In the genomic region with DNA sequence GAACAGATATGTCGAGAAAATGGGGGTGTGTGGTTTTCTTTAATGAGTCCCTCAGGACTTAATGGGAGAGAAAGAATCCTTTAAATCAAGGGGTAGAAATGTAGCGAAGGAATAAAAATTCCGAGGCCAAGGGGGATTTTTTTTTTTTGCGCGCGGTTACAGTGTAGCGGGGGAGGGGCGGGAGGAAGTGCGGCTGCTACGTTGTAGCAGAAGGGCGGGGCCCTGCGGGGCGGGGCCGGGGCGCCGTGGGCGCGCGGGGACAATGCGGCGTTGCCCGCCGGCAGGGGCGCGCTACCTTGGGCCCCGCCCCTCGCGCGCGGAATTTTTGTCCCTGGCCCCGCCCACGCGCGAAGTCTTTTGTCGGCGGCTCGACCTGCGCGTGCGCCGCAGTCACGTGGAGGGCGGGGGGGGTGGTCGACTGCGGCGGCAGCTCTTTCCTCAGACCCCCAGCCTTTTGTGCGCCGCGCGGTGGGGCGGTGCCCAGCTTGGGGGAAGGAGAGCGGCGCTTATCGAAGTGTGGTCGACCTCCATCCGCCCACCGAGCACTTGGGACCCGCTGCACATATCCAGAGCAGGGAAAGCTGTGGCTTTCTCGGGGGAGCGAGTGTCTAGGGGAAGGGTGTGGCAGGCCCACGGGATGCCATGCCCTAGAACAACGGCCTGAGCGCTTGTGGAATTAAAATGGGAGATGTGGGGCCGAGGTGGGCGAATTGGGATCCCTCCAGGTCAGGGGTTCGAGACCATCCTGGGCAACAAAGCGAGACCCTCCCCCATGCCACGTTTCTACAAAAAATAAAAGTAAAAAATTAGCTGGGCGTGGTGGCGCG, we compare ENCODE assay signal across 8 cellular contexts. TPM values are rescaled to one million over a fixed set of nuclear protein-coding genes. Genes with fewer than 3 reads are reported as not detected.
DNase-seq lines count a peak whose midpoint lies in the region; ATAC-seq and TF ChIP-seq lines count a peak whose summit lies in the region.

No MANE protein-coding gene starts in this region.

- H3K79me2 ChIP-seq in SK-N-SH (ENCODE audit: insufficient read depth) (peaks cover 76% of the 10 kb centered on the region), osteoblast (ENCODE audit: insufficient read depth, low read length) (peaks cover 69% of the 10 kb centered on the region)

- H3K27me3 Mint-ChIP-seq in activated naive CD4-positive, alpha-beta T cell treated with anti-CD3 and anti-CD28 coated beads, Interleukin-2, amount 50 U/mL, for 24 hours: no peaks in the 10 kb centered on the region

- POLR2A ChIA-PET in SK-N-SH (lab: Yijun Ruan, JAX): interaction anchor here (0.6 to 2.9 kb wide), 12 partner anchors 11 to 160 kb away, joined by 3 to 24 read pairs (median 4); partner anchors contain the start of genes FLOT1, MRPS18B, NRM and PPP1R10

- peaks cover 55% of the 10 kb centered on the region for H3K4me1 Mint-ChIP-seq in activated naive CD4-positive, alpha-beta T cell treated with anti-CD3 and anti-CD28 coated beads, Interleukin-2, amount 50 U/mL, for 24 hours

- WGBS in SK-N-SH (ENCODE audit: low lambda C conversion rate): 2% methylated on average over 30 of the region's 71 CpGs

- TF ChIP-seq CTCF in SK-N-SH (IDR thresholded peaks at IDR 0.05) (peak; percentile 35), osteoblast (IDR thresholded peaks at IDR 0.05; ENCODE audit: extremely low read depth, low read depth, low read length) (no peak)

- H3K27ac Mint-ChIP-seq in activated naive CD4-positive, alpha-beta T cell treated with anti-CD3 and anti-CD28 coated beads, Interleukin-2, amount 50 U/mL, for 24 hours: peak overlapping the region; percentile 95

- peaks cover 49 to 51% (median 50%) of the 10 kb centered on the region in 11 experiments for H4K20me1 ChIP-seq in BLaER1 treated with 17β-estradiol and CSF1 and Interleukin-3, amounts not matched to agents 10 nM and 100 nM
- peaks cover 47% of the 10 kb centered on the region for H4K20me1 ChIP-seq in SK-N-SH (ENCODE audit: insufficient read depth)
- H4K20me1 ChIP-seq in osteoblast (ENCODE audit: insufficient read depth, low read length): peaks cover 41% of the 10 kb centered on the region

- H3K9me3 ChIP-seq in BLaER1 treated with 17β-estradiol and CSF1 and Interleukin-3, amounts not matched to agents 10 nM and 100 nM (replicated peaks in 1 of 11): no peaks in the 10 kb centered on the region; a peak in 1 of 22 replicates
- H3K9me3 ChIP-seq in SK-N-SH: no peaks in the 10 kb centered on the region; the same call in 1 of the 2 replicates
- no peaks in the 10 kb centered on the region for H3K9me3 ChIP-seq in osteoblast (ENCODE audit: low read depth, low read length)

- TF ChIP-seq RAD21 in SK-N-SH (IDR thresholded peaks at IDR 0.05; ENCODE audit: low read length): no peak

- H3K4me1 ChIP-seq in BLaER1 treated with 17β-estradiol and CSF1 and Interleukin-3, amounts not matched to agents 10 nM and 100 nM: peaks cover 53 to 58% (median 56%) of the 10 kb centered on the region in 10 experiments
- H3K4me1 ChIP-seq in SK-N-SH (ENCODE audit: control insufficient read depth in 1 of 2, insufficient read depth in 2 of 2, low read depth in 1 of 2, low read length in 1 of 2) (peaks cover 32 to 43% of the 10 kb centered on the region in 2 experiments), osteoblast (ENCODE audit: insufficient read depth, low read length) (peaks cover 52% of the 10 kb centered on the region)

- no peaks in the 10 kb centered on the region for H3K27me3 ChIP-seq in BLaER1 treated with 17β-estradiol and CSF1 and Interleukin-3, amounts not matched to agents 10 nM and 100 nM
- H3K27me3 ChIP-seq in SK-N-SH (ENCODE audit: insufficient read depth) (no peaks in the 10 kb centered on the region), osteoblast (ENCODE audit: insufficient read depth, low read length) (no peaks in the 10 kb centered on the region)

- H3F3A ChIP-seq in SK-N-SH (replicated peaks; ENCODE audit: insufficient read depth): peaks cover 63% of the 10 kb centered on the region

- H3K4me2 ChIP-seq in BLaER1 treated with 17β-estradiol and CSF1 and Interleukin-3, amounts not matched to agents 10 nM and 100 nM: peak overlapping the region; percentile 76 to 96 (median 90)
- H3K4me2 ChIP-seq in SK-N-SH (peak overlapping the region; percentile 91), osteoblast (ENCODE audit: insufficient read depth, low read length) (peak overlapping the region; percentile 93)

- no peaks in the 10 kb centered on the region for H3K9me3 Mint-ChIP-seq in activated naive CD4-positive, alpha-beta T cell treated with anti-CD3 and anti-CD28 coated beads, Interleukin-2, amount 50 U/mL, for 24 hours

- CTCF ChIA-PET in SK-N-SH (lab: Yijun Ruan, JAX): interaction anchor here (0.8 to 42.4 kb wide), 23 partner anchors 8 to 177 kb away, joined by 3 to 838 read pairs (median 6); partner anchors contain the start of genes DHX16, FLOT1, NRM and PPP1R18

- H3K9me2 ChIP-seq in SK-N-SH: no peaks in the 10 kb centered on the region

- TF ChIP-seq EP300 in SK-N-SH (IDR thresholded peaks at IDR 0.05; ENCODE audit: borderline replicate concordance in 1 of 2, low read depth in 1 of 2, low read length in 1 of 2): no peak; a peak in 1 of 4 replicates

- DNase-seq in NCI-H1092 (lab: John Stamatoyannopoulos, UW) (peak; percentile 84), SK-N-SH (peak; percentile 91), glomerular visceral epithelial cell (ENCODE audit: extremely low spot score) (peak; percentile 95), osteoblast (ENCODE audit: insufficient read length, low spot score, missing footprints) (peak; percentile 96)

- peak overlapping the region; percentile 79 to 100 (median 98) for H3K27ac ChIP-seq in BLaER1 treated with 17β-estradiol and CSF1 and Interleukin-3, amounts not matched to agents 10 nM and 100 nM
- H3K27ac ChIP-seq in SK-N-SH (ENCODE audit: low read depth in 2 of 2, low read length in 1 of 2) (peak overlapping the region; percentile 93 to 98), osteoblast (ENCODE audit: low read depth, low read length) (peak overlapping the region; percentile 87), temporal lobe (ENCODE audit: low read depth, low read length) (peak overlapping the region; percentile 92)

- H3K4me3 Mint-ChIP-seq in activated naive CD4-positive, alpha-beta T cell treated with anti-CD3 and anti-CD28 coated beads, Interleukin-2, amount 50 U/mL, for 24 hours: peak overlapping the region; percentile 98

- peaks cover 42 to 49% (median 48%) of the 10 kb centered on the region in 11 experiments for H3K36me3 ChIP-seq in BLaER1 treated with 17β-estradiol and CSF1 and Interleukin-3, amounts not matched to agents 10 nM and 100 nM
- H3K36me3 ChIP-seq in SK-N-SH (replicated peaks in 1 of 2; ENCODE audit: control insufficient read depth in 1 of 2, insufficient read depth in 2 of 2, low read length in 1 of 2) (peaks cover 31 to 36% of the 10 kb centered on the region in 2 experiments), osteoblast (ENCODE audit: insufficient read depth, low read length) (peaks cover 43% of the 10 kb centered on the region)

- H2AFZ ChIP-seq in SK-N-SH (ENCODE audit: low read depth) (no peak overlapping the region), osteoblast (ENCODE audit: low read length) (no peak overlapping the region)

- peak overlapping the region; percentile 81 to 98 (median 90) for H3K4me3 ChIP-seq in BLaER1 treated with 17β-estradiol and CSF1 and Interleukin-3, amounts not matched to agents 10 nM and 100 nM
- H3K4me3 ChIP-seq in SK-N-SH (ENCODE audit: low read depth in 2 of 2, low read length in 1 of 2) (peak overlapping the region; percentile 89 to 93), osteoblast (ENCODE audit: insufficient read depth, low read length) (peak overlapping the region; percentile 93)

- H3K9ac ChIP-seq in BLaER1 treated with 17β-estradiol and CSF1 and Interleukin-3, amounts not matched to agents 10 nM and 100 nM: peak overlapping the region; percentile 86 to 100 (median 98)
- peak overlapping the region; percentile 100 for H3K9ac ChIP-seq in SK-N-SH

- peaks cover 22% of the 10 kb centered on the region for H3K36me3 Mint-ChIP-seq in activated naive CD4-positive, alpha-beta T cell treated with anti-CD3 and anti-CD28 coated beads, Interleukin-2, amount 50 U/mL, for 24 hours

- ATAC-seq in GM19467 (IDR thresholded peaks at IDR 0.05; ENCODE audit: unreplicated experiment): peak; percentile 27

TF ChIP-seq in SK-N-SH, 30 proteins besides CTCF, POLR2A, EP300 and RAD21 (continues in another document):
- TF ChIP-seq MEF2A (IDR thresholded peaks at IDR 0.05; ENCODE audit: borderline replicate concordance, low read depth) (no peak), FOSL2 (IDR thresholded peaks at IDR 0.05; ENCODE audit: borderline replicate concordance, low read depth) (no peak; the same call in 1 of the 2 replicates), POLR2AphosphoS5 (IDR thresholded peaks at IDR 0.05; ENCODE audit: low read depth, low read length) (peak; percentile 24), USF1 (IDR thresholded peaks at IDR 0.05; ENCODE audit: borderline replicate concordance, low read depth) (peak; percentile 94)

RNA-seq across cellular contexts. Expression of gene TUBB, which starts 1.3 kb away (rescaled TPM):
- polyA plus RNA-seq in SK-N-SH (2012; rRNA removed): 1,037 and 1,093 TPM in 2 replicates
- 629 and 839 TPM in 2 replicates for polyA plus RNA-seq in SK-N-SH (2012; cell fraction: cytosol; rRNA removed)
- 576 and 657 TPM in 2 replicates for polyA plus RNA-seq in SK-N-SH (2012; cell fraction: nucleus; rRNA removed)
- 509 and 605 TPM in 2 replicates for total RNA-seq in osteoblast
- total RNA-seq in temporal lobe: 989 TPM

RNA-seq across cellular contexts. Expression of gene MDC1, which starts 4.3 kb away (rescaled TPM):
- 5.9 and 10.4 TPM in 2 replicates for polyA plus RNA-seq in SK-N-SH (2012; rRNA removed)
- polyA plus RNA-seq in SK-N-SH (2012; cell fraction: cytosol; rRNA removed): 4.0 and 5.9 TPM in 2 replicates
- 31.1 and 38.0 TPM in 2 replicates for polyA plus RNA-seq in SK-N-SH (2012; cell fraction: nucleus; rRNA removed)
- 5.1 and 5.3 TPM in 2 replicates for total RNA-seq in osteoblast
- total RNA-seq in temporal lobe: 7.9 TPM

RNA-seq across cellular contexts. Expression of gene FLOT1, which starts 21.1 kb away (rescaled TPM):
- polyA plus RNA-seq in SK-N-SH (2012; rRNA removed): 457 and 462 TPM in 2 replicates
- 377 and 388 TPM in 2 replicates for polyA plus RNA-seq in SK-N-SH (2012; cell fraction: cytosol; rRNA removed)
- 492 and 506 TPM in 2 replicates for polyA plus RNA-seq in SK-N-SH (2012; cell fraction: nucleus; rRNA removed)
- total RNA-seq in osteoblast: 101 and 114 TPM in 2 replicates
- total RNA-seq in temporal lobe: 49.9 TPM

RNA-seq across cellular contexts. Expression of gene IER3, which starts 22.9 kb away (rescaled TPM):
- polyA plus RNA-seq in SK-N-SH (2012; rRNA removed): 12.9 and 14.0 TPM in 2 replicates
- 12.4 and 16.7 TPM in 2 replicates for polyA plus RNA-seq in SK-N-SH (2012; cell fraction: cytosol; rRNA removed)
- polyA plus RNA-seq in SK-N-SH (2012; cell fraction: nucleus; rRNA removed): 27.7 and 30.1 TPM in 2 replicates
- total RNA-seq in osteoblast: 29.5 and 54.6 TPM in 2 replicates
- 1.7 TPM for total RNA-seq in temporal lobe

RNA-seq across cellular contexts. Expression of gene NRM, which starts 30.6 kb away (rescaled TPM):
- 19.7 and 26.8 TPM in 2 replicates for polyA plus RNA-seq in SK-N-SH (2012; rRNA removed)
- 11.9 and 19.3 TPM in 2 replicates for polyA plus RNA-seq in SK-N-SH (2012; cell fraction: cytosol; rRNA removed)
- polyA plus RNA-seq in SK-N-SH (2012; cell fraction: nucleus; rRNA removed): 15.7 and 18.5 TPM in 2 replicates
- 2.9 and 3.3 TPM in 2 replicates for total RNA-seq in osteoblast
- total RNA-seq in temporal lobe: 1.5 TPM

Comparison
In these comparisons a context has a peak if more than half of its experiments do, and no peak if none do; other contexts are left out.
1. Peak in every context shown above with its lines: DNase-seq, ATAC-seq, H3K4me3 ChIP-seq and H3K27ac ChIP-seq.